In the genomic region with DNA sequence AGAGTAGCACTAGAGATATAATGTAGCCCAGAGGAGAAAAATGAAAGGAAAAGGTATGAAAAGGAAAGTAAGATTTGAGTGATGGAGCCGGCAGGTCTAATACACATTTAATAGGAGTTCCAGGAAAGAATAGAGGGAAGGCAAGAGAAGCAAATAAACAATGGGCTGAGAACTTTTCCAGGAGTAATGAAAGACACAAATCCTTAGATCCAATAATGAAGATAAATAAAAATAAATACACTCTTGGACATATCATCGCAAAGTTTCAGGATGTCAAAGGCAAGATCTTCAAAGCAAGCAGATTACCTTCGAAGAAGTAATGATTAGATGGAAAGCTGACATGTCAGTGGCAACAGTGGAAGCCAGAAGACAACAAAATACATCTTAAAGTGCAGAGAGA, we compare ENCODE assay signal across 11 cellular contexts.
"Had no signal": no experiment of that assay in that cellular context is flagged by ENCODE, and none has a peak within 500 bp of the region (broad histone marks: within the 10 kb centered on the region; RNA-seq: fewer than 3 reads in every experiment).

No MANE protein-coding gene starts in this region.

- H3K4me3 ChIP-seq: GM23248, GM23338, HAP-1 had no signal

- H3K4me1 ChIP-seq: HAP-1 had no signal

- H3K27ac Mint-ChIP-seq: GM23338, H9, HFFc6 had no signal

- H3K4me2 ChIP-seq: GM23338 had no signal

- FAIRE-seq: H1, H54 had no signal

- DNase-seq: GM23248, GOT3, H7, H9, HCEC 1CT, HFFc6 had no signal

- H3K27ac ChIP-seq: GM23248 had no signal

- ATAC-seq: GM23338, HCT116 had no signal

- H3K4me3 Mint-ChIP-seq: GM23338, H9, HFFc6 had no signal

- H3K36me3 ChIP-seq: HAP-1 had no signal

- H3K9me3 ChIP-seq: HAP-1 had no signal
